ENCODE assay signal across 8 cellular contexts in genomic region chr9:131397100-131397790, GRCh38. TPM values are rescaled to one million over a fixed set of nuclear protein-coding genes. Genes with fewer than 3 reads are reported as not detected.
DNase-seq lines count a peak whose midpoint lies in the region; ATAC-seq and TF ChIP-seq lines count a peak whose summit lies in the region.

No MANE protein-coding gene starts in this region.

- H3K27ac ChIP-seq in CD8-positive, alpha-beta T cell (ENCODE audit: low read depth, low read length), result no peak overlapping the region
- peak overlapping the region; percentile 63 to 95 for H3K27ac ChIP-seq in coronary artery

- no peaks in the 10 kb centered on the region for H3K9me3 ChIP-seq in CD8-positive, alpha-beta T cell (ENCODE audit: low read length)

- intact Hi-C loops in CD8-positive, alpha-beta T cell (cut with DNase I, micrococcal nuclease), result loop anchor here (5.0 to 10.0 kb wide), 6 partner anchors 58 to 958 kb away; partner anchors contain the start of genes SETX (in 1 of the 2) and UCK1 (in 1 of the 2)

- no peaks in the 10 kb centered on the region for H3K27me3 ChIP-seq in CD8-positive, alpha-beta T cell (ENCODE audit: insufficient read depth, low read length)

- no peaks in the 10 kb centered on the region for H3K36me3 ChIP-seq in CD8-positive, alpha-beta T cell (ENCODE audit: insufficient read depth, low read length)

- POLR2A ChIA-PET in CD8-positive, alpha-beta T cell (lab: Charles Lee), result interaction anchor here (0.6 to 4.7 kb wide), 17 partner anchors 9 to 336 kb away, joined by 3 to 33 read pairs (median 4); no protein-coding TSS in a partner anchor

- DNase-seq in CD8-positive, alpha-beta T cell, result no peak
- DNase-seq in NCI-H146 (lab: John Stamatoyannopoulos, UW) (peak; percentile 56), coronary artery (ENCODE audit: low spot score) (no peak), NCI-H748 treated with DMSO at 0.1 percent for 48 hours (lab: John Stamatoyannopoulos, UW) (no peak)

- H3K36me3 Mint-ChIP-seq in CD8-positive, alpha-beta T cell, result peaks cover 14% of the 10 kb centered on the region
- H3K36me3 Mint-ChIP-seq in nephron (ENCODE audit: low read depth), result peaks cover 6% of the 10 kb centered on the region

- no peak for ATAC-seq in CD8-positive, alpha-beta T cell
- no peak for ATAC-seq in GM21529 (IDR thresholded peaks at IDR 0.05; ENCODE audit: unreplicated experiment)
- ATAC-seq in HG03457 (IDR thresholded peaks at IDR 0.05; ENCODE audit: unreplicated experiment), result no peak
- ATAC-seq in GM21717 (IDR thresholded peaks at IDR 0.05; ENCODE audit: unreplicated experiment), result no peak

- no peaks in the 10 kb centered on the region for H3K9me3 Mint-ChIP-seq in CD8-positive, alpha-beta T cell
- H3K9me3 Mint-ChIP-seq in nephron, result no peaks in the 10 kb centered on the region

- peak overlapping the region; percentile 92 for H3K4me3 Mint-ChIP-seq in CD8-positive, alpha-beta T cell
- H3K4me3 Mint-ChIP-seq in nephron, result peak overlapping the region; percentile 98 to 99 (median 98)

- TF ChIP-seq CTCF in CD8-positive, alpha-beta T cell (IDR thresholded peaks at IDR 0.05), result no peak
- TF ChIP-seq CTCF in coronary artery (IDR thresholded peaks at IDR 0.05) (no peak), nephron (IDR thresholded peaks at IDR 0.05; ENCODE audit: unreplicated experiment in 3 of 3) (no peak)

- H3K27ac Mint-ChIP-seq in CD8-positive, alpha-beta T cell, result peak overlapping the region; percentile 97
- peak overlapping the region; percentile 94 to 99 (median 99) for H3K27ac Mint-ChIP-seq in nephron

- peak overlapping the region; percentile 2 for H3K4me3 ChIP-seq in CD8-positive, alpha-beta T cell (ENCODE audit: low read depth, low read length)
- H3K4me3 ChIP-seq in coronary artery, result peak overlapping the region; percentile 52

- peaks cover 75% of the 10 kb centered on the region for H3K4me1 ChIP-seq in CD8-positive, alpha-beta T cell (ENCODE audit: insufficient read depth, low read length)

- no peaks in the 10 kb centered on the region for H3K27me3 Mint-ChIP-seq in CD8-positive, alpha-beta T cell (ENCODE audit: low read depth)
- H3K27me3 Mint-ChIP-seq in nephron (ENCODE audit: low read depth), result no peaks in the 10 kb centered on the region

- peaks cover 75% of the 10 kb centered on the region for H3K4me1 Mint-ChIP-seq in CD8-positive, alpha-beta T cell (ENCODE audit: low read depth)
- H3K4me1 Mint-ChIP-seq in nephron, result peaks cover 66% of the 10 kb centered on the region

- CTCF ChIA-PET in CD8-positive, alpha-beta T cell (lab: Charles Lee), result interaction anchor here (0.9 to 2.2 kb wide), 6 partner anchors 8 to 47 kb away, joined by 4 to 12 read pairs (median 5); no protein-coding TSS in a partner anchor

RNA-seq across cellular contexts. Expression of gene PRRC2B, which starts 3.4 kb away (rescaled TPM):
- 100 to 1,000 TPM; 234 to 251 TPM for total RNA-seq in CD8-positive, alpha-beta T cell
